Comparison of ENCODE assay signal across 8 cellular contexts in genomic region chr7:140060788-140061606, GRCh38. TPM values are rescaled to one million over a fixed set of nuclear protein-coding genes. Genes with fewer than 3 reads are reported as not detected.
A peak's percentile ranks its signal among the peaks of the same experiment; 100 is the strongest.
DNase-seq lines count a peak whose midpoint lies in the region; ATAC-seq and TF ChIP-seq lines count a peak whose summit lies in the region.

No MANE protein-coding gene starts in this region.

- peak overlapping the region; percentile 81 to 99 for H3K27ac ChIP-seq in lung (ENCODE audit: low read depth in 1 of 2, low read length in 1 of 2)

- H3K27me3 ChIP-seq in MG63: no peaks in the 10 kb centered on the region
- H3K27me3 ChIP-seq in lung (ENCODE audit: control insufficient read depth, insufficient read depth): no peaks in the 10 kb centered on the region

- H3K4me3 ChIP-seq in MG63: peak overlapping the region; percentile 63; the same call in 1 of the 2 replicates
- H3K4me3 ChIP-seq in astrocyte of the cerebellum (ENCODE audit: low read depth, low read length): peak overlapping the region; percentile 57
- H3K4me3 ChIP-seq in lung: peak overlapping the region; percentile 94

- H3K4me1 ChIP-seq in lung (ENCODE audit: control insufficient read depth in 2 of 2, insufficient read depth in 2 of 2, low read length in 2 of 2): peaks cover 10 to 27% of the 10 kb centered on the region in 2 donors

- ATAC-seq in lung (ENCODE audit: insufficient read depth, low FRiP score): no peak
- no peak for ATAC-seq in GM21390 (IDR thresholded peaks at IDR 0.05; ENCODE audit: unreplicated experiment)
- no peak for ATAC-seq in GM18498 (IDR thresholded peaks at IDR 0.05; ENCODE audit: unreplicated experiment)

- DNase-seq in ACHN: peak; percentile 14
- DNase-seq in MG63: peak; percentile 43
- no peak for DNase-seq in astrocyte of the cerebellum (ENCODE audit: low read depth)
- peak; percentile 46 for DNase-seq in lung (ENCODE audit: low spot score)
- DNase-seq in activated CD8-positive, alpha-beta memory T cell treated with anti-CD3 and anti-CD28 coated beads, Interleukin-2, amount 50 U/mL, for 4 hours: no peak
- no peak for DNase-seq in GF-D8 (lab: John Stamatoyannopoulos, UW)

- TF ChIP-seq CTCF in astrocyte of the cerebellum (IDR thresholded peaks at IDR 0.05; ENCODE audit: low read depth, low read length, missing control alignments) (no peak), lung (IDR thresholded peaks at IDR 0.05; ENCODE audit: control extremely low read depth, extremely low read depth) (no peak)

- no peaks in the 10 kb centered on the region; the same call in 1 of the 2 replicates for H3K36me3 ChIP-seq in MG63
- peaks cover 0 to 9% of the 10 kb centered on the region in 2 donors for H3K36me3 ChIP-seq in lung (ENCODE audit: control insufficient read depth in 2 of 2, insufficient read depth in 2 of 2, low read length in 2 of 2)

- 55 to 66% methylated on average over 11 of the region's 11 CpGs for WGBS in lung, 2 donors

- in situ Hi-C loops in ACHN (cut with HindIII; ENCODE audit: low pct_ligation_motif_present, low pct_unique_long_range_greater_than_20kb, low sequenced_read_pairs): no loop called here
- in situ Hi-C loops in astrocyte of the cerebellum (cut with HindIII; ENCODE audit: low sequenced_read_pairs): no loop called here

- H3K9me3 ChIP-seq in MG63: no peaks in the 10 kb centered on the region
- H3K9me3 ChIP-seq in lung (ENCODE audit: control insufficient read depth in 2 of 2, insufficient read depth in 1 of 2, low read length in 1 of 2): no peaks in the 10 kb centered on the region

RNA-seq across cellular contexts. Expression of gene PARP12, which starts 1.8 kb away (rescaled TPM):
- total RNA-seq in MG63 (2014; rRNA removed; shearing (Covaris generic); ENCODE audit: low replicate concordance): 21.4 and 24.9 TPM in 2 replicates
- total RNA-seq in lung: 10 to 100 TPM; 49.6 to 56.8 TPM
- polyA plus RNA-seq in lung: 10 to 100 TPM; 30.0 to 45.7 TPM

Comparison
In these comparisons a context has a peak if more than half of its experiments do, and no peak if none do; other contexts are left out.
1. DNase-seq: peak in ACHN (single experiment), MG63 (single experiment) and lung (single experiment); none in astrocyte of the cerebellum (single experiment), activated CD8-positive, alpha-beta memory T cell treated with anti-CD3 and anti-CD28 coated beads, Interleukin-2, amount 50 U/mL, for 4 hours (single experiment) and GF-D8 (single experiment).
2. Peak in every context shown above with its lines, with median percentiles within 50 percentile points of each other: H3K4me3 ChIP-seq.